Comparison of ENCODE assay signal across 14 cellular contexts in genomic region chr17:77480509-77481215, GRCh38.
A peak's percentile ranks its signal among the peaks of the same experiment; 100 is the strongest.
DNase-seq lines count a peak whose midpoint lies in the region; ATAC-seq and TF ChIP-seq lines count a peak whose summit lies in the region.
"Had no signal": no experiment of that assay in that cellular context is flagged by ENCODE, and none has a peak within 500 bp of the region (broad histone marks: within the 10 kb centered on the region; RNA-seq: fewer than 3 reads in every experiment).

No MANE protein-coding gene starts in this region.

- H3K4me1 ChIP-seq in Peyer's patch (peaks cover under 1 to 39% (median 14%) of the 10 kb centered on the region in 4 donors), hepatocyte (ENCODE audit: insufficient read depth) (peaks cover 61% of the 10 kb centered on the region)

- H4K20me1 ChIP-seq in hepatocyte (ENCODE audit: insufficient read depth, poor library complexity, severe bottlenecking): peaks cover 78% of the 10 kb centered on the region

- WGBS in hepatocyte (ENCODE audit: low lambda C conversion rate, missing lambda C conversion rate): 56% methylated on average over 25 of the region's 25 CpGs

- H2AFZ ChIP-seq in hepatocyte: no peak overlapping the region

- H3K27ac ChIP-seq in Peyer's patch (peak overlapping the region in 3 of 4 donors; percentile 7 to 30 (median 20)), hepatocyte (peak overlapping the region; percentile 95)

- H3K27ac Mint-ChIP-seq in stimulated activated effector memory CD8-positive, alpha-beta T cell treated with anti-CD3 and anti-CD28 coated beads, Interleukin-12 subunit alpha, Interleukin-12 subunit beta, amount 100 ng/mL, for 72 hours: peak overlapping the region; percentile 83
- H3K27ac Mint-ChIP-seq: T-helper 17 cell had no signal

- no peak for TF ChIP-seq POLR2A in Peyer's patch (IDR thresholded peaks at IDR 0.05)

- H3K27me3 ChIP-seq in H7 (ENCODE audit: control insufficient read depth, insufficient read depth, low read length) (no peaks in the 10 kb centered on the region), Peyer's patch (no peaks in the 10 kb centered on the region), hepatocyte (no peaks in the 10 kb centered on the region)

- no peaks in the 10 kb centered on the region for H3K9me3 Mint-ChIP-seq in stimulated activated effector memory CD8-positive, alpha-beta T cell treated with anti-CD3 and anti-CD28 coated beads, Interleukin-12 subunit alpha, Interleukin-12 subunit beta, amount 100 ng/mL, for 72 hours
- H3K9me3 Mint-ChIP-seq: activated T-cell treated with anti-CD3 and anti-CD28 coated beads, Interleukin-2, amount 50 U/mL, for 4 hours had no signal

- H3K4me1 Mint-ChIP-seq in stimulated activated effector memory CD8-positive, alpha-beta T cell treated with anti-CD3 and anti-CD28 coated beads, Interleukin-12 subunit alpha, Interleukin-12 subunit beta, amount 100 ng/mL, for 72 hours: peaks cover 45% of the 10 kb centered on the region

- no peak overlapping the region for H3K4me3 ChIP-seq in H7 (ENCODE audit: insufficient read depth, low read depth, low read length)
- H3K4me3 ChIP-seq in Peyer's patch: no peak overlapping the region
- no peak overlapping the region for H3K4me3 ChIP-seq in hepatocyte

- no peak for ATAC-seq in stimulated activated effector memory CD8-positive, alpha-beta T cell treated with anti-CD3 and anti-CD28 coated beads, Interleukin-12 subunit alpha, Interleukin-12 subunit beta, amount 100 ng/mL, for 72 hours
- ATAC-seq in HG03280 (IDR thresholded peaks at IDR 0.05; ENCODE audit: unreplicated experiment): no peak
- ATAC-seq in HG02970 (IDR thresholded peaks at IDR 0.05; ENCODE audit: low FRiP score, unreplicated experiment): no peak
- ATAC-seq: activated T-cell treated with anti-CD3 and anti-CD28 coated beads, Interleukin-2, amount 50 U/mL, for 4 hours; T-helper 17 cell had no signal

- H3K36me3 Mint-ChIP-seq in stimulated activated effector memory CD8-positive, alpha-beta T cell treated with anti-CD3 and anti-CD28 coated beads, Interleukin-12 subunit alpha, Interleukin-12 subunit beta, amount 100 ng/mL, for 72 hours: peaks cover 29% of the 10 kb centered on the region

- peaks cover 96% of the 10 kb centered on the region for H3K79me2 ChIP-seq in hepatocyte

- H3K4me3 Mint-ChIP-seq in stimulated activated effector memory CD8-positive, alpha-beta T cell treated with anti-CD3 and anti-CD28 coated beads, Interleukin-12 subunit alpha, Interleukin-12 subunit beta, amount 100 ng/mL, for 72 hours: no peak overlapping the region
- H3K4me3 Mint-ChIP-seq: activated T-cell treated with anti-CD3 and anti-CD28 coated beads, Interleukin-2, amount 50 U/mL, for 4 hours had no signal

- DNase-seq in H7 (peak; percentile 80), Peyer's patch (no peak), hepatocyte (ENCODE audit: low spot score) (no peak)
- DNase-seq in stimulated activated effector memory CD8-positive, alpha-beta T cell treated with anti-CD3 and anti-CD28 coated beads, Interleukin-12 subunit alpha, Interleukin-12 subunit beta, amount 100 ng/mL, for 72 hours (ENCODE audit: low spot score in 2 of 2): no peak
- DNase-seq in stimulated activated CD4-positive, alpha-beta T cell treated with anti-CD3 and anti-CD28 coated beads, Interleukin-15, amount 100 ng/mL, for 24 hours: no peak
- DNase-seq: activated CD4-positive, alpha-beta T cell treated with anti-CD3 and anti-CD28 coated beads for 1 hour; activated T-cell treated with anti-CD3 and anti-CD28 coated beads, Interleukin-2, amount 50 U/mL, for 4 hours; KBM-7; NCI-H1436; NCI-H446 treated with DMSO at 0.1 percent for 48 hours; OCI-M1; T-helper 17 cell had no signal

- no peak for TF ChIP-seq CTCF in Peyer's patch (IDR thresholded peaks at IDR 0.05)
- TF ChIP-seq CTCF in hepatocyte (IDR thresholded peaks at IDR 0.05; ENCODE audit: poor library complexity): no peak

- H3K9me3 ChIP-seq in Peyer's patch (no peaks in the 10 kb centered on the region), hepatocyte (ENCODE audit: low read depth) (no peaks in the 10 kb centered on the region)

- H3K9me2 ChIP-seq in hepatocyte (replicated peaks; ENCODE audit: insufficient read depth): no peaks in the 10 kb centered on the region

- peak overlapping the region; percentile 62 for H3K4me2 ChIP-seq in hepatocyte

- H3K36me3 ChIP-seq in H7 (replicated peaks; ENCODE audit: control insufficient read depth, insufficient read depth, low read length): peaks cover 2% of the 10 kb centered on the region
- H3K36me3 ChIP-seq in Peyer's patch: peaks cover 0 to 30% (median 0%) of the 10 kb centered on the region in 3 donors
- H3K36me3 ChIP-seq in hepatocyte (replicated peaks; ENCODE audit: insufficient read depth, low read depth): no peaks in the 10 kb centered on the region
